ENCODE assay signal across 19 cellular contexts in the genomic region with DNA sequence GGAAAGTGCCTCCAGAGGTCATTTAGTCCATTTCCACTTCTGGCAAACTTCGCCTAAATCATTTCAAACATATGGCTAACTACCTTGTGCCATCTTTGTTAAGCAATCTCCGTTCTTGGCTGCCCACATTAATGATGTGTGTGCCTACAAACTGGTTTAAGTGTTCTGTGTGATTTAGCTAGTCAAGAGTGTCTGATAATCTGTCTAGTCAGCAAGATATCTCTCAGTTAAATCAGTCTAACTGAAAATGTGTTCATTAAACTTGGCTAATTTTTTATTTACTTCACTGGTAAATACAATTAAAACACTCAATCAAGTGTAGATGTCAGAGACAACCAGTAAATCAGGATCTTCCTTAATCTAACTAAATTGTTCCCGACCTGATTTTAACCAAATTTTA.
DNase-seq lines count a peak whose midpoint lies in the region; ATAC-seq, FAIRE-seq and TF ChIP-seq lines count a peak whose summit lies in the region.
"Had no signal": no experiment of that assay in that cellular context is flagged by ENCODE, and none has a peak within 500 bp of the region (broad histone marks: within the 10 kb centered on the region; RNA-seq: fewer than 3 reads in every experiment).

No MANE protein-coding gene starts in this region.

- no peak overlapping the region for H2AK5ac ChIP-seq in IMR-90 (ENCODE audit: low read depth, low read length)

- H2AFZ ChIP-seq in IMR-90 (replicated peaks; ENCODE audit: low read length, poor library complexity) (no peak overlapping the region), OCI-LY3 (ENCODE audit: low read depth, low read length) (peak overlapping the region; percentile 63; the same call in 1 of the 2 replicates)
- H2AFZ ChIP-seq: GM23248 had no signal

- H3K4me1 ChIP-seq in IMR-90 (ENCODE audit: control insufficient read depth, insufficient read depth, low read length) (no peaks in the 10 kb centered on the region), OCI-LY3 (ENCODE audit: low read length) (no peaks in the 10 kb centered on the region)
- H3K4me1 ChIP-seq: BLaER1, Caco-2 had no signal

- H3K4ac ChIP-seq in IMR-90 (ENCODE audit: low read depth, low read length), result no peak overlapping the region

- no CpG with 5 or more reads among the region's 3 CpGs for WGBS in IMR-90 (ENCODE audit: extremely low coverage in 2 of 2, insufficient read length in 1 of 2), 2 experiments

- H2BK5ac ChIP-seq in IMR-90 (ENCODE audit: low read depth, low read length, poor library complexity, severe bottlenecking), result no peak overlapping the region

- no peak overlapping the region for H2AK9ac ChIP-seq in IMR-90 (replicated peaks; ENCODE audit: low read depth, low read length, poor library complexity)

- no peak overlapping the region for H2BK20ac ChIP-seq in IMR-90 (ENCODE audit: low read depth, low read length)

- no peak overlapping the region for H4K91ac ChIP-seq in IMR-90 (ENCODE audit: insufficient read depth, low read depth, low read length)

- no peak for ATAC-seq in IMR-90 (ENCODE audit: low read depth)
- ATAC-seq: CD8-positive, alpha-beta T cell; GM12878; HCT116 had no signal

- no peak overlapping the region for H3K14ac ChIP-seq in IMR-90 (replicated peaks; ENCODE audit: low read depth, low read length)

- H2BK120ac ChIP-seq in IMR-90 (ENCODE audit: low read depth, low read length), result no peak overlapping the region

- H3K4me3 ChIP-seq in IMR-90 (ENCODE audit: insufficient read depth, low read depth, low read length), result no peak overlapping the region
- no peak overlapping the region for H3K4me3 ChIP-seq in OCI-LY3 (ENCODE audit: low read length)
- H3K4me3 ChIP-seq: BLaER1, GM12878, GM23248 had no signal

- TF ChIP-seq POLR2A in IMR-90 (IDR thresholded peaks at IDR 0.05; ENCODE audit: low read depth, low read length), result no peak

- H4K20me1 ChIP-seq in IMR-90 (ENCODE audit: insufficient read depth, low read length) (no peaks in the 10 kb centered on the region), OCI-LY3 (ENCODE audit: insufficient read depth, low read length) (no peaks in the 10 kb centered on the region)
- H4K20me1 ChIP-seq: BLaER1 had no signal

- H3K36me3 ChIP-seq in IMR-90 (ENCODE audit: control insufficient read depth, insufficient read depth, low read length) (no peaks in the 10 kb centered on the region), OCI-LY3 (replicated peaks; ENCODE audit: low read depth, low read length) (no peaks in the 10 kb centered on the region)
- H3K36me3 ChIP-seq: BLaER1 had no signal

- FAIRE-seq in urothelium cell line (lab: Jason Lieb, UNC), result no peak
- FAIRE-seq: GM12878, GM19239 had no signal

- no peak overlapping the region for H3K56ac ChIP-seq in IMR-90 (ENCODE audit: extremely low read depth, insufficient read depth, low read length)

- no peak overlapping the region for H2BK15ac ChIP-seq in IMR-90 (ENCODE audit: low read depth, low read length)

- no peaks in the 10 kb centered on the region for H3K9me1 ChIP-seq in IMR-90 (ENCODE audit: insufficient read depth, low read length)

- CTCF ChIA-PET in IMR-90 (lab: Yijun Ruan, JAX), result no interaction called here

- intact Hi-C loops in IMR-90 (cut with micrococcal nuclease), result no loop called here

- no peak overlapping the region for H3K9ac ChIP-seq in IMR-90 (ENCODE audit: low read depth, low read length)
- no peak overlapping the region for H3K9ac ChIP-seq in OCI-LY3 (ENCODE audit: low read length)
- H3K9ac ChIP-seq: BLaER1, GM23248 had no signal

- H3K23ac ChIP-seq in IMR-90 (ENCODE audit: low read depth, low read length), result no peak overlapping the region

- POLR2A ChIA-PET in IMR-90 (lab: Charles Lee; ENCODE audit: unreplicated experiment), result no interaction called here

- H3K18ac ChIP-seq in IMR-90 (ENCODE audit: low read depth, low read length), result no peak overlapping the region

- H3K79me2 ChIP-seq in OCI-LY3 (ENCODE audit: low read length), result no peaks in the 10 kb centered on the region

- in situ Hi-C loops in IMR-90 (cut with MboI; ENCODE audit: low sequenced_read_pairs), result no loop called here

- BruUV-seq in IMR-90 (replicated peaks; lab: Mats Ljungman, UMichigan), result no TSS peak

- dilution Hi-C loops in IMR-90 (cut with HindIII; ENCODE audit: low sequenced_read_pairs, unreplicated experiment), result no loop called here

- H3K9me3 ChIP-seq in IMR-90 (ENCODE audit: control insufficient read depth, insufficient read depth, low read length) (no peaks in the 10 kb centered on the region), OCI-LY3 (ENCODE audit: insufficient read depth, low read length) (no peaks in the 10 kb centered on the region)
- H3K9me3 ChIP-seq: BLaER1, Caco-2 had no signal

- no peak overlapping the region for H4K5ac ChIP-seq in IMR-90 (ENCODE audit: low read depth, low read length)

- DNase-seq in IMR-90 (no peak), NCI-H446 treated with DMSO at 0.1 percent for 48 hours (lab: John Stamatoyannopoulos, UW) (peak; percentile 68), urothelium cell line (ENCODE audit: low spot score) (no peak), KG1 (lab: John Stamatoyannopoulos, UW) (no peak)
- no peak for DNase-seq in stimulated activated CD4-positive, alpha-beta T cell treated with anti-CD3 and anti-CD28 coated beads, Interleukin-12 subunit alpha, Interleukin-12 subunit beta, amount 100 ng/mL, for 4 hours
- DNase-seq: Caco-2; CD4-positive, CD25-positive, alpha-beta regulatory T cell; CD8-positive, alpha-beta T cell; DMS153; EL; GDM1; GM23248; H9 had no signal

- no peak overlapping the region for H4K8ac ChIP-seq in IMR-90 (ENCODE audit: low read depth in 2 of 2, low read length in 2 of 2)

- H3K79me1 ChIP-seq in IMR-90 (ENCODE audit: low read depth in 1 of 2, low read length in 2 of 2), result no peaks in the 10 kb centered on the region

- H3K27ac ChIP-seq in IMR-90 (ENCODE audit: insufficient read depth, low read length) (no peak overlapping the region), OCI-LY3 (ENCODE audit: low read length) (no peak overlapping the region)
- H3K27ac ChIP-seq: BLaER1, C4-2B, GM23248 had no signal

- TF ChIP-seq RAD21 in IMR-90 (IDR thresholded peaks at IDR 0.05; ENCODE audit: low read length), result no peak

- TF ChIP-seq CTCF in IMR-90 (conservative IDR thresholded peaks at IDR 0.05; ENCODE audit: low read depth, low read length) (no peak), OCI-LY3 (IDR thresholded peaks at IDR 0.05; ENCODE audit: low read depth, low read length) (no peak)

- H3K4me2 ChIP-seq in IMR-90 (ENCODE audit: low read depth, low read length) (no peak overlapping the region), OCI-LY3 (ENCODE audit: low read length) (no peak overlapping the region)
- H3K4me2 ChIP-seq: BLaER1 had no signal

- no peaks in the 10 kb centered on the region for H3K27me3 ChIP-seq in IMR-90 (ENCODE audit: control insufficient read depth, insufficient read depth, low read length)
- no peaks in the 10 kb centered on the region for H3K27me3 ChIP-seq in OCI-LY3 (ENCODE audit: low read depth, low read length)
- H3K27me3 ChIP-seq: BLaER1 had no signal

TF ChIP-seq in IMR-90, 13 proteins besides CTCF, POLR2A, EP300 and RAD21:
- TF ChIP-seq RFX5 (IDR thresholded peaks at IDR 0.05; ENCODE audit: low read depth, low read length), result no peak
- peak; percentile 97 for TF ChIP-seq MAFK (IDR thresholded peaks at IDR 0.05; ENCODE audit: low read depth, low read length)
- TF ChIP-seq, protein P1, sequence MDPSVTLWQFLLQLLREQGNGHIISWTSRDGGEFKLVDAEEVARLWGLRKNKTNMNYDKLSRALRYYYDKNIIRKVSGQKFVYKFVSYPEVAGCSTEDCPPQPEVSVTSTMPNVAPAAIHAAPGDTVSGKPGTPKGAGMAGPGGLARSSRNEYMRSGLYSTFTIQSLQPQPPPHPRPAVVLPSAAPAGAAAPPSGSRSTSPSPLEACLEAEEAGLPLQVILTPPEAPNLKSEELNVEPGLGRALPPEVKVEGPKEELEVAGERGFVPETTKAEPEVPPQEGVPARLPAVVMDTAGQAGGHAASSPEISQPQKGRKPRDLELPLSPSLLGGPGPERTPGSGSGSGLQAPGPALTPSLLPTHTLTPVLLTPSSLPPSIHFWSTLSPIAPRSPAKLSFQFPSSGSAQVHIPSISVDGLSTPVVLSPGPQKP (IDR thresholded peaks at IDR 0.05; ENCODE audit: borderline replicate concordance, low read depth, low read length), result no peak
- TF ChIP-seq, protein P2, sequence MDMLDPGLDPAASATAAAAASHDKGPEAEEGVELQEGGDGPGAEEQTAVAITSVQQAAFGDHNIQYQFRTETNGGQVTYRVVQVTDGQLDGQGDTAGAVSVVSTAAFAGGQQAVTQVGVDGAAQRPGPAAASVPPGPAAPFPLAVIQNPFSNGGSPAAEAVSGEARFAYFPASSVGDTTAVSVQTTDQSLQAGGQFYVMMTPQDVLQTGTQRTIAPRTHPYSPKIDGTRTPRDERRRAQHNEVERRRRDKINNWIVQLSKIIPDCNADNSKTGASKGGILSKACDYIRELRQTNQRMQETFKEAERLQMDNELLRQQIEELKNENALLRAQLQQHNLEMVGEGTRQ (IDR thresholded peaks at IDR 0.05; ENCODE audit: low read depth, low read length), result no peak
